In the genomic region with DNA sequence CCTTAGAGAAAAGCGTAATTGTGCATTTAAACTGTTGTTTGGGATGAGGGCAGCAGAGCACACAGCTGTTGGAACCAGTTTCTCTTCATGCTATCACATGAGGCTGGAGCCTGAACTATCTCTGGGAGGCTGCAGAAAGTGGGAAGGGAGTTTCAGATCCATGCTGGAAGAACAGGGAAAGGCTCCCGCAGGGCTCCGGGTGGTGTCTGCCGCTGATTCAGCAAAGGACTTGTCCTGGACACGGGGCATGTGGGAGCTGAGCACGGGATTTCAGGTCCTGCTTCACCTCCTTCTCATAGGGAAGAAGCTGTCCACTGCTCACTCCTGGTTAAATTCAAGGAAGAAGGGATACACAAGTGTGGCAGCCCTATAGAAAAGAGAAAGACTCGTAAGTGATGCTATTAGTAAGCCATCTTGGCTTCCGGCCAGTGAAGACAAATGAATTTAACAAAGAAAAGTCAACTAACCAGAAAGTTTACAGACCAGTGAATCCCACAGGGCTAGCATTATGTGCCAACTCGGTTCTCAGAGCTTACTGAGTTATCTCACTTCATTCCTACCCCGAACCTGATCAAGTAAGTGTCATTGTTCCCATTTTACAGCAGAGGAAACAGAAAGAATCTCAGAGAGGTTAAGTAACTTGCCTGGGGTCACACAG, we compare ENCODE assay signal across 29 cellular contexts. TPM values are rescaled to one million over a fixed set of nuclear protein-coding genes. Genes with fewer than 3 reads are reported as not detected.
"Had no signal": no experiment of that assay in that cellular context is flagged by ENCODE, and none has a peak within 500 bp of the region (broad histone marks: within the 10 kb centered on the region; RNA-seq: fewer than 3 reads in every experiment).

No MANE protein-coding gene starts in this region.

- H3K27me3 Mint-ChIP-seq: activated naive CD8-positive, alpha-beta T cell treated with anti-CD3 and anti-CD28 coated beads, Interleukin-2, amount 10 ng/mL, durations not matched to agents 7 days and 5 days had no signal

- H3K9me3 Mint-ChIP-seq: activated CD4-positive, alpha-beta memory T cell treated with anti-CD3 and anti-CD28 coated beads, Interleukin-2, amount 10 ng/mL, durations not matched to agents 7 days and 5 days; activated CD4-positive, alpha-beta T cell treated with anti-CD3 and anti-CD28 coated beads, Interleukin-2, amount 10 ng/mL, durations not matched to agents 7 days and 5 days; activated naive CD4-positive, alpha-beta T cell treated with anti-CD3 and anti-CD28 coated beads, Interleukin-2, amount 10 ng/mL, durations not matched to agents 7 days and 5 days; activated naive CD8-positive, alpha-beta T cell treated with anti-CD3 and anti-CD28 coated beads, Interleukin-2, amount 10 ng/mL, durations not matched to agents 7 days and 5 days; activated T-cell treated with anti-CD3 and anti-CD28 coated beads, Interleukin-2, amount 50 U/mL, for 24 hours; mesothelial cell of epicardium; stimulated activated naive CD8-positive, alpha-beta T cell treated with anti-CD3 and anti-CD28 coated beads, Interleukin-15, Interleukin-2, amounts not matched to agents 100 ng/mL and 50 ng/mL, for 24 hours; T-helper 1 cell treated with Interleukin-12 subunit alpha and Interleukin-12 subunit beta and Interleukin-4 antibody, amounts not matched to agents 30 μg/mL and 1 μg/mL, for 36 hours had no signal

- H3K4me1 ChIP-seq: right lobe of liver, uterus had no signal

- ATAC-seq: left cardiac atrium; left ventricle myocardium superior; naive thymus-derived CD4-positive, alpha-beta T cell; stimulated activated effector memory CD8-positive, alpha-beta T cell treated with anti-CD3 and anti-CD28 coated beads, Interleukin-12 subunit alpha, Interleukin-12 subunit beta, amount 100 ng/mL, for 72 hours had no signal

- DNase-seq: activated CD4-positive, alpha-beta memory T cell treated with anti-CD3 and anti-CD28 coated beads, Interleukin-2, amount 10 ng/mL, durations not matched to agents 7 days and 5 days; activated CD4-positive, alpha-beta T cell treated with anti-CD3 and anti-CD28 coated beads for 1 hour; activated CD4-positive, alpha-beta T cell treated with anti-CD3 and anti-CD28 coated beads, Interleukin-2, amount 10 ng/mL, durations not matched to agents 7 days and 5 days; activated CD8-positive, alpha-beta memory T cell treated with anti-CD3 and anti-CD28 coated beads, Interleukin-2, amount 50 U/mL, for 48 hours; activated gamma-delta T cell; activated naive CD8-positive, alpha-beta T cell treated with anti-CD3 and anti-CD28 coated beads, Interleukin-2, amount 10 ng/mL, durations not matched to agents 7 days and 5 days; activated T-cell treated with anti-CD3 and anti-CD28 coated beads, Interleukin-2, amount 50 U/mL, for 24 hours; amygdala; central memory CD4-positive, alpha-beta T cell; esophagus squamous epithelium; left cardiac atrium; left ventricle myocardium superior; naive thymus-derived CD4-positive, alpha-beta T cell; occipital lobe; right lobe of liver; stimulated activated CD4-positive, alpha-beta T cell treated with anti-CD3 and anti-CD28 coated beads, Interleukin-12 subunit alpha, Interleukin-12 subunit beta, amount 100 ng/mL, for 4 hours; stimulated activated CD4-positive, alpha-beta T cell treated with anti-CD3 and anti-CD28 coated beads, Interleukin-4, amount 100 ng/mL, for 1 hour; T-helper 9 cell; trophoblast cell; uterus had no signal

- H3K9me3 ChIP-seq: esophagus squamous epithelium, right lobe of liver, thoracic aorta, uterus had no signal

- H3K27me3 ChIP-seq: uterus had no signal

- H3K27ac ChIP-seq: esophagus squamous epithelium, right lobe of liver, skin epidermis, thoracic aorta, uterus had no signal

- H3K4me3 Mint-ChIP-seq: activated CD4-positive, alpha-beta memory T cell treated with anti-CD3 and anti-CD28 coated beads, Interleukin-2, amount 10 ng/mL, durations not matched to agents 7 days and 5 days; activated CD4-positive, alpha-beta T cell treated with anti-CD3 and anti-CD28 coated beads, Interleukin-2, amount 10 ng/mL, durations not matched to agents 7 days and 5 days; activated naive CD4-positive, alpha-beta T cell treated with anti-CD3 and anti-CD28 coated beads, Interleukin-2, amount 10 ng/mL, durations not matched to agents 7 days and 5 days; activated naive CD8-positive, alpha-beta T cell treated with anti-CD3 and anti-CD28 coated beads, Interleukin-2, amount 10 ng/mL, durations not matched to agents 7 days and 5 days; activated T-cell treated with anti-CD3 and anti-CD28 coated beads, Interleukin-2, amount 50 U/mL, for 24 hours; mesothelial cell of epicardium; stimulated activated effector memory CD8-positive, alpha-beta T cell treated with anti-CD3 and anti-CD28 coated beads, Interleukin-12 subunit alpha, Interleukin-12 subunit beta, amount 100 ng/mL, for 72 hours; stimulated activated naive CD8-positive, alpha-beta T cell treated with anti-CD3 and anti-CD28 coated beads, Interleukin-15, Interleukin-2, amounts not matched to agents 100 ng/mL and 50 ng/mL, for 24 hours; T-helper 1 cell treated with Interleukin-12 subunit alpha and Interleukin-12 subunit beta and Interleukin-4 antibody, amounts not matched to agents 30 μg/mL and 1 μg/mL, for 36 hours had no signal

- H3K4me1 Mint-ChIP-seq: activated CD4-positive, alpha-beta memory T cell treated with anti-CD3 and anti-CD28 coated beads, Interleukin-2, amount 10 ng/mL, durations not matched to agents 7 days and 5 days; activated CD4-positive, alpha-beta T cell treated with anti-CD3 and anti-CD28 coated beads, Interleukin-2, amount 10 ng/mL, durations not matched to agents 7 days and 5 days; activated naive CD4-positive, alpha-beta T cell treated with anti-CD3 and anti-CD28 coated beads, Interleukin-2, amount 10 ng/mL, durations not matched to agents 7 days and 5 days; activated naive CD8-positive, alpha-beta T cell treated with anti-CD3 and anti-CD28 coated beads, Interleukin-2, amount 10 ng/mL, durations not matched to agents 7 days and 5 days; stimulated activated effector memory CD8-positive, alpha-beta T cell treated with anti-CD3 and anti-CD28 coated beads, Interleukin-12 subunit alpha, Interleukin-12 subunit beta, amount 100 ng/mL, for 72 hours had no signal

- H3K36me3 ChIP-seq: esophagus squamous epithelium, right lobe of liver, thoracic aorta, uterus had no signal

- H3K36me3 Mint-ChIP-seq: activated naive CD4-positive, alpha-beta T cell treated with anti-CD3 and anti-CD28 coated beads, Interleukin-2, amount 10 ng/mL, durations not matched to agents 7 days and 5 days; activated naive CD8-positive, alpha-beta T cell treated with anti-CD3 and anti-CD28 coated beads, Interleukin-2, amount 10 ng/mL, durations not matched to agents 7 days and 5 days; mesothelial cell of epicardium; naive thymus-derived CD4-positive, alpha-beta T cell; stimulated activated effector memory CD8-positive, alpha-beta T cell treated with anti-CD3 and anti-CD28 coated beads, Interleukin-12 subunit alpha, Interleukin-12 subunit beta, amount 100 ng/mL, for 72 hours had no signal

- H3K27ac Mint-ChIP-seq: activated CD4-positive, alpha-beta memory T cell treated with anti-CD3 and anti-CD28 coated beads, Interleukin-2, amount 10 ng/mL, durations not matched to agents 7 days and 5 days; activated CD4-positive, alpha-beta T cell treated with anti-CD3 and anti-CD28 coated beads, Interleukin-2, amount 10 ng/mL, durations not matched to agents 7 days and 5 days; activated naive CD4-positive, alpha-beta T cell treated with anti-CD3 and anti-CD28 coated beads, Interleukin-2, amount 10 ng/mL, durations not matched to agents 7 days and 5 days; activated naive CD8-positive, alpha-beta T cell treated with anti-CD3 and anti-CD28 coated beads, Interleukin-2, amount 10 ng/mL, durations not matched to agents 7 days and 5 days; activated T-cell treated with anti-CD3 and anti-CD28 coated beads, Interleukin-2, amount 50 U/mL, for 24 hours; mesothelial cell of epicardium; naive thymus-derived CD4-positive, alpha-beta T cell; stimulated activated effector memory CD8-positive, alpha-beta T cell treated with anti-CD3 and anti-CD28 coated beads, Interleukin-12 subunit alpha, Interleukin-12 subunit beta, amount 100 ng/mL, for 72 hours; stimulated activated naive CD8-positive, alpha-beta T cell treated with anti-CD3 and anti-CD28 coated beads, Interleukin-15, Interleukin-2, amounts not matched to agents 100 ng/mL and 50 ng/mL, for 24 hours; T-helper 1 cell treated with Interleukin-12 subunit alpha and Interleukin-12 subunit beta and Interleukin-4 antibody, amounts not matched to agents 30 μg/mL and 1 μg/mL, for 36 hours had no signal

- H3K4me3 ChIP-seq: esophagus squamous epithelium, right lobe of liver, skin epidermis, thoracic aorta, uterus had no signal

RNA-seq across cellular contexts. Expression of gene FZD10, which starts 6.7 kb away (rescaled TPM):
- total RNA-seq: activated CD4-positive, alpha-beta memory T cell treated with anti-CD3 and anti-CD28 coated beads, Interleukin-2, amount 10 ng/mL, durations not matched to agents 7 days and 5 days; activated CD4-positive, alpha-beta T cell treated with anti-CD3 and anti-CD28 coated beads, Interleukin-2, amount 10 ng/mL, durations not matched to agents 7 days and 5 days; activated naive CD8-positive, alpha-beta T cell treated with anti-CD3 and anti-CD28 coated beads, Interleukin-2, amount 10 ng/mL, durations not matched to agents 7 days and 5 days; endothelial cell of umbilical vein; naive thymus-derived CD4-positive, alpha-beta T cell; right lobe of liver had no signal
- polyA plus RNA-seq: endothelial cell of umbilical vein; naive thymus-derived CD4-positive, alpha-beta T cell; neural cell had no signal
